Comparison of ENCODE assay signal across 9 cellular contexts in the genomic region with DNA sequence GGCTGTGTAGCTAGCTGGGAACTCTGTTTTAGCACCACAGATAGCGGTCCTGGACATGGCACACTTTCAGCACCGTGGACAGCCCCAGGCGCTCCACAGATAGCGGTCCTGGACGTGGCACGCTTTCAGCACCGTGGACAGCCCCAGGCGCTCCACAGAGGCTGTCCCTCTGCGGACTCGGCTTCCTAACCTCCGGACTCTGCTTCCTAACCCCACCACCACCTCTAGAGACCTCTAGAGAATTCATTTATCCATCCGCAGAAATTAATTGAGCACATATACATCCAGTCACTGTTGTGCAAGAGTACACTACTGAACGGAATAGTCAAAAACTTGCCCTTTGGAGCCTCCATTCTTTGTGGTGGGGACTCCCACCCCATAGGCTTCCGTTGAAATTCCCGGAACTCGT. TPM values are rescaled to one million over a fixed set of nuclear protein-coding genes. Genes with fewer than 3 reads are reported as not detected.
A peak's percentile ranks its signal among the peaks of the same experiment; 100 is the strongest.
DNase-seq lines count a peak whose midpoint lies in the region; ATAC-seq and TF ChIP-seq lines count a peak whose summit lies in the region.
"Had no signal": no experiment of that assay in that cellular context is flagged by ENCODE, and none has a peak within 500 bp of the region (broad histone marks: within the 10 kb centered on the region; RNA-seq: fewer than 3 reads in every experiment).

No MANE protein-coding gene starts in this region.

- no peak overlapping the region for H3K9ac ChIP-seq in adipocyte (ENCODE audit: low read length)

- H3K27me3 Mint-ChIP-seq in T-cell = peaks cover 21 to 47% of the 10 kb centered on the region in 2 donors

- no peak overlapping the region for H3K27ac Mint-ChIP-seq in T-cell

- peak; percentile 71 to 82 (median 74) for ATAC-seq in T-cell (replicated peaks in 1 of 4)
- ATAC-seq in GM19035 (IDR thresholded peaks at IDR 0.05; ENCODE audit: unreplicated experiment) = no peak

- H3K4me3 ChIP-seq in H7 (ENCODE audit: insufficient read depth, low read depth, low read length) (no peak overlapping the region), adipocyte (ENCODE audit: low read length) (no peak overlapping the region), right atrium auricular region (no peak overlapping the region), sigmoid colon (no peak overlapping the region), vagina (no peak overlapping the region)

- no peak for TF ChIP-seq EP300 in sigmoid colon (IDR thresholded peaks at IDR 0.05)

- H3K4me3 Mint-ChIP-seq in T-cell = no peak overlapping the region

- POLR2A ChIA-PET in T-cell (lab: Charles Lee) = no interaction called here

- no peaks in the 10 kb centered on the region for H3K9me3 Mint-ChIP-seq in T-cell

- no peak for TF ChIP-seq POLR2A in sigmoid colon (IDR thresholded peaks at IDR 0.05)
- TF ChIP-seq POLR2A in vagina (IDR thresholded peaks at IDR 0.05) = no peak

- H3K9me3 ChIP-seq in adipocyte (ENCODE audit: control insufficient read depth, low read length) (no peaks in the 10 kb centered on the region), right atrium auricular region (no peaks in the 10 kb centered on the region), sigmoid colon (no peaks in the 10 kb centered on the region), vagina (no peaks in the 10 kb centered on the region)

- no peaks in the 10 kb centered on the region for H3K36me3 ChIP-seq in H7 (replicated peaks; ENCODE audit: control insufficient read depth, insufficient read depth, low read length)
- no peaks in the 10 kb centered on the region for H3K36me3 ChIP-seq in adipocyte (ENCODE audit: control insufficient read depth, insufficient read depth, low read length, severe bottlenecking)
- no peaks in the 10 kb centered on the region for H3K36me3 ChIP-seq in right atrium auricular region
- no peaks in the 10 kb centered on the region for H3K36me3 ChIP-seq in sigmoid colon
- no peaks in the 10 kb centered on the region for H3K36me3 ChIP-seq in vagina

- no peaks in the 10 kb centered on the region for H3K36me3 Mint-ChIP-seq in T-cell

- H3K4me1 ChIP-seq in adipocyte (ENCODE audit: control insufficient read depth, insufficient read depth, low read length) (no peaks in the 10 kb centered on the region), right atrium auricular region (no peaks in the 10 kb centered on the region), sigmoid colon (no peaks in the 10 kb centered on the region), vagina (no peaks in the 10 kb centered on the region)

- DNase-seq in H7 (peak; percentile 93), T-cell (peak; percentile 14 to 81 (median 66)), adipocyte (ENCODE audit: low read depth) (peak; percentile 86), right atrium auricular region (ENCODE audit: low spot score) (peak; percentile 62), sigmoid colon (peak; percentile 79), SW480 (ENCODE audit: low spot score) (no peak), vagina (ENCODE audit: extremely low spot score in 2 of 2) (no peak)

- H3K4me1 Mint-ChIP-seq in T-cell = no peaks in the 10 kb centered on the region

- CTCF ChIA-PET in T-cell (lab: Charles Lee) = no interaction called here

- intact Hi-C loops in sigmoid colon (cut with DNase I) (no loop called here), vagina (cut with DNase I) (no loop called here)

- TF ChIP-seq CTCF in right atrium auricular region (IDR thresholded peaks at IDR 0.05) = no peak
- no peak for TF ChIP-seq CTCF in sigmoid colon (IDR thresholded peaks at IDR 0.05)
- no peak for TF ChIP-seq CTCF in vagina (IDR thresholded peaks at IDR 0.05)

- H3K27me3 ChIP-seq in H7 (ENCODE audit: control insufficient read depth, insufficient read depth, low read length) (peaks cover 13% of the 10 kb centered on the region), adipocyte (replicated peaks; ENCODE audit: control insufficient read depth, insufficient read depth, low read length) (peaks cover 50% of the 10 kb centered on the region), right atrium auricular region (no peaks in the 10 kb centered on the region), sigmoid colon (peaks cover 0 to 19% (median 11%) of the 10 kb centered on the region in 3 donors), vagina (no peaks in the 10 kb centered on the region)

- H3K27ac ChIP-seq in right atrium auricular region (no peak overlapping the region), sigmoid colon (no peak overlapping the region), vagina (no peak overlapping the region)

- WGBS in sigmoid colon, 2 donors = 17 to 23% methylated on average over 16 of the region's 16 CpGs

RNA-seq across cellular contexts. Expression of a gene that starts 27.4 kb away (rescaled TPM):
- 3.7 and 4.6 TPM in 2 replicates for total RNA-seq in H7 (2014; rRNA removed; shearing (Covaris generic))
- total RNA-seq in T-cell (not detected), right atrium auricular region (not detected), sigmoid colon (not detected), vagina (not detected)
- under 1 TPM in 2 of 3 donors, not detected in 1; 0.34 to 0.60 TPM for polyA plus RNA-seq in sigmoid colon
- total RNA-seq: T-helper 2 cell treated with Interferon-gamma antibody and Interleukin-4, amounts not matched to agents 100 ng/mL and 5 ng/mL, for 36 hours had no signal

Comparison
In these comparisons a context has a peak if more than half of its experiments do, and no peak if none do; other contexts are left out.
1. DNase-seq: peak in H7 (single experiment), T-cell (34 of 34), adipocyte (single experiment), right atrium auricular region (single experiment) and sigmoid colon (single experiment); none in SW480 (single experiment) and vagina (0 of 2).